ENCODE assay signal across 13 cellular contexts in the genomic region with DNA sequence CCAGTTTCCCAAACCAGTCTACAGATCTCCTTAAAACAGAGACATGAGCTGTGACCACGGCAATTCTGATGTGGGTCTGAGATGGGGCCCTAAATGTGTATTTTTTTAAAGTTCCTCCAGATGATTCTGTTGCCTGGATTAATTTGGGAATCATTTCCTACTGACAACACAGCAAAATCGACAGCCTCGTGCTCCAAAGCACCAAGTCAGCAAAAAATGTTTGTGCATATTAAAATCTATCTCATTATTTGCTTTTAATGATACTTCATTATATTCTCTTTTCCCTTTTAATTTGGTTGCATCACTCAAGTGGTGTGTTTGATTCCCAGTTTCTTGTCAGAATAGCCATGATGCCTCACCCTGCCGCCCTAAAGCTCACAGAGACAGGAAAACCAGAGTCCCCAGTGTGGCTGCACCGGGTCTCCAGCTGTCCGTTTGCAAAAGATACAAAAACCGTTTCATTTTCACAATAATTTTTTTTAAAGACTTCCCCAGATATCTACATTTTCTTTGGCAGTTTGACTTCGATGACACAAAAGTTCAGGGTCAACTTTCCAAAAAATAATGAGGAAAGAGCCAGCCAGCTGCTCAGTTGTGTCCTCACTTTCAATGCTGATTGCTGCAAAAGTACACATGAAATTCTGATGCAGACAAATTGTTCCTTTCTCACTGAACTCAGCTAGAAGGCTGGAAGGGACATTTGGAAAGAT.
DNase-seq lines count a peak whose midpoint lies in the region; ATAC-seq, FAIRE-seq and TF ChIP-seq lines count a peak whose summit lies in the region.
"Had no signal": no experiment of that assay in that cellular context is flagged by ENCODE, and none has a peak within 500 bp of the region (broad histone marks: within the 10 kb centered on the region; RNA-seq: fewer than 3 reads in every experiment).

No MANE protein-coding gene starts in this region.

- H3K36me3 ChIP-seq in GM23338 (ENCODE audit: insufficient read depth) (no peaks in the 10 kb centered on the region; the same call in 1 of the 2 replicates), adipocyte (ENCODE audit: control insufficient read depth, insufficient read depth, low read length, severe bottlenecking) (no peaks in the 10 kb centered on the region), pancreas (no peaks in the 10 kb centered on the region)

- no peak overlapping the region for H2AFZ ChIP-seq in GM23338

- no peak for TF ChIP-seq CTCF in GM23338 (conservative IDR thresholded peaks at IDR 0.05; ENCODE audit: low read depth in 2 of 2)
- TF ChIP-seq CTCF in HFFc6 (IDR thresholded peaks at IDR 0.05): no peak
- no peak for TF ChIP-seq CTCF in pancreas (IDR thresholded peaks at IDR 0.05)

- H3K9me3 ChIP-seq in adipocyte (ENCODE audit: control insufficient read depth, low read length) (peaks cover 4% of the 10 kb centered on the region), pancreas (no peaks in the 10 kb centered on the region)
- H3K9me3 ChIP-seq: body of pancreas had no signal

- H3K27me3 Mint-ChIP-seq in GM23338 (ENCODE audit: insufficient read depth, low read depth, poor library complexity) (peaks cover 4% of the 10 kb centered on the region), HFFc6 (ENCODE audit: insufficient read depth) (peaks cover 10% of the 10 kb centered on the region)

- H3K27ac ChIP-seq in GM23338 (ENCODE audit: low read depth): no peak overlapping the region
- H3K27ac ChIP-seq in layer of hippocampus (ENCODE audit: low read depth, low read length): peak overlapping the region; percentile 50
- H3K27ac ChIP-seq in pancreas: no peak overlapping the region
- H3K27ac ChIP-seq: body of pancreas had no signal

- peaks cover 5% of the 10 kb centered on the region; the same call in 1 of the 2 replicates for H3F3A ChIP-seq in GM23338 (replicated peaks; ENCODE audit: low read depth)

- no peaks in the 10 kb centered on the region for H3K79me2 ChIP-seq in GM23338 (replicated peaks; ENCODE audit: insufficient read depth)

- peak overlapping the region; percentile 13; the same call in 1 of the 2 replicates for H3K27ac Mint-ChIP-seq in GM23338
- no peak overlapping the region for H3K27ac Mint-ChIP-seq in HFFc6
- H3K27ac Mint-ChIP-seq: activated B cell treated with CpG ODN at 0.5 μM for 24 hours; activated naive CD4-positive, alpha-beta T cell treated with anti-CD3 and anti-CD28 coated beads, Interleukin-2, amount 10 ng/mL, durations not matched to agents 7 days and 5 days; progenitor cell of endocrine pancreas had no signal

- H3K27me3 ChIP-seq in GM23338 (ENCODE audit: insufficient read depth) (no peaks in the 10 kb centered on the region), adipocyte (replicated peaks; ENCODE audit: control insufficient read depth, insufficient read depth, low read length) (peaks cover 4% of the 10 kb centered on the region), layer of hippocampus (ENCODE audit: control insufficient read depth, insufficient read depth, low read length) (no peaks in the 10 kb centered on the region), pancreas (no peaks in the 10 kb centered on the region)
- H3K27me3 ChIP-seq: body of pancreas had no signal

- H3K4me3 Mint-ChIP-seq in GM23338 (no peak overlapping the region), HFFc6 (no peak overlapping the region)
- H3K4me3 Mint-ChIP-seq: activated B cell treated with CpG ODN at 0.5 μM for 24 hours; activated naive CD4-positive, alpha-beta T cell treated with anti-CD3 and anti-CD28 coated beads, Interleukin-2, amount 10 ng/mL, durations not matched to agents 7 days and 5 days had no signal

- H3K4me3 ChIP-seq in GM23338 (no peak overlapping the region), adipocyte (ENCODE audit: low read length) (peak overlapping the region; percentile 60), pancreas (no peak overlapping the region)
- H3K4me3 ChIP-seq: body of pancreas had no signal

- WGBS in pancreas, 2 donors: 61 to 70% methylated on average over 8 of the region's 8 CpGs

- ATAC-seq in GM23338 (no peak), pancreas (no peak)
- ATAC-seq: body of pancreas had no signal

- H3K9me3 Mint-ChIP-seq in GM23338 (peaks cover 10% of the 10 kb centered on the region; the same call in 2 of the 3 replicates), HFFc6 (no peaks in the 10 kb centered on the region)
- H3K9me3 Mint-ChIP-seq: activated naive CD4-positive, alpha-beta T cell treated with anti-CD3 and anti-CD28 coated beads, Interleukin-2, amount 10 ng/mL, durations not matched to agents 7 days and 5 days had no signal

- no peaks in the 10 kb centered on the region for H4K20me1 ChIP-seq in GM23338 (replicated peaks; ENCODE audit: insufficient read depth)

- peaks cover 22% of the 10 kb centered on the region for H3K4me1 Mint-ChIP-seq in GM23338
- H3K4me1 Mint-ChIP-seq in HFFc6 (ENCODE audit: low read depth): no peaks in the 10 kb centered on the region

- DNase-seq in AML-193 (lab: John Stamatoyannopoulos, UW): peak; percentile 45 to 46
- DNase-seq in GM23338 (ENCODE audit: low spot score): no peak
- DNase-seq in adipocyte (ENCODE audit: low read depth): no peak
- no peak for DNase-seq in HFFc6
- DNase-seq in NCI-H2227 (lab: John Stamatoyannopoulos, UW; ENCODE audit: unreplicated experiment): no peak
- no peak for DNase-seq in DMS 273 treated with DMSO at 0.1 percent for 48 hours (lab: John Stamatoyannopoulos, UW)
- no peak for DNase-seq in pancreas
- DNase-seq: activated B cell treated with CpG ODN at 0.5 μM for 24 hours; activated naive CD4-positive, alpha-beta T cell treated with anti-CD3 and anti-CD28 coated beads, Interleukin-2, amount 10 ng/mL, durations not matched to agents 7 days and 5 days; body of pancreas; kidney glomerular epithelial cell had no signal

- peak overlapping the region; percentile 55 for H3K9ac ChIP-seq in adipocyte (ENCODE audit: low read length)

- H3K4me1 ChIP-seq in GM23338 (ENCODE audit: insufficient read depth) (peaks cover 10% of the 10 kb centered on the region), adipocyte (ENCODE audit: control insufficient read depth, insufficient read depth, low read length) (peaks cover 23% of the 10 kb centered on the region), pancreas (no peaks in the 10 kb centered on the region)
- H3K4me1 ChIP-seq: body of pancreas had no signal

- intact Hi-C loops in pancreas (cut with DNase I): no loop called here

- FAIRE-seq in pancreas (lab: Jason Lieb, UNC): no peak

- H3K4me2 ChIP-seq in GM23338: no peak overlapping the region

- peaks cover 5% of the 10 kb centered on the region; the same call in 1 of the 2 replicates for H3K9me2 ChIP-seq in GM23338 (ENCODE audit: insufficient read depth)

- peaks cover 10% of the 10 kb centered on the region for H3K36me3 Mint-ChIP-seq in GM23338 (ENCODE audit: low read depth)
- no peaks in the 10 kb centered on the region for H3K36me3 Mint-ChIP-seq in HFFc6 (ENCODE audit: low read depth)
- H3K36me3 Mint-ChIP-seq: activated naive CD4-positive, alpha-beta T cell treated with anti-CD3 and anti-CD28 coated beads, Interleukin-2, amount 10 ng/mL, durations not matched to agents 7 days and 5 days had no signal

TF ChIP-seq in GM23338, 12 proteins besides CTCF, POLR2A, EP300 and RAD21:
- TF ChIP-seq REST (IDR thresholded peaks at IDR 0.05; ENCODE audit: unreplicated experiment): no peak
- no peak for TF ChIP-seq EZH2 (IDR thresholded peaks at IDR 0.05; ENCODE audit: low read depth, unreplicated experiment)

Comparison
In these comparisons a context has a peak if more than half of its experiments do, and no peak if none do; other contexts are left out.
1. DNase-seq: peak in AML-193 (2 of 2); none in GM23338 (single experiment), adipocyte (single experiment), HFFc6 (single experiment), NCI-H2227 (single experiment), DMS 273 treated with DMSO at 0.1 percent for 48 hours (single experiment) and pancreas (0 of 6).